15 cellular contexts compared by ENCODE assay signal in the genomic region with DNA sequence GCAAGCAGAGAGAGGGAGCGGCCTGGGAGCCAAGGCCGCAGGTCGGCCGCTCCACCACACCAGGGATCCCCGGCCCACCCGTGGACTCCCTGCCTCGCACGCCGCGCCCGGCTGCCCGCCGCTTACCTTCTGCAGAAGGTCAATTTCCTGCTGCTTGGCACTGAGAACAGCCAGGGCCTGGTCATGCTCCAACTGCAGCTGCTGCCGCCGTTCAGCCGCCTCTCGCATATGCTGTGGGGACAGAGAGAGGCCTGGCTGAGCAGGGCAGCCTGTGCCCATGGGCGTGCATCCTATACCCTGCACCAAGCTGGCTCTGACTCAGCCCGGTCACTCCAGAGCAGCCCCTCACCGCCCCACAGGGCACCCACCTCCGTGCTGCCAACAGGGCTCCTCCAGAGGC.
DNase-seq lines count a peak whose midpoint lies in the region; ATAC-seq lines count a peak whose summit lies in the region.
"Had no signal": no experiment of that assay in that cellular context is flagged by ENCODE, and none has a peak within 500 bp of the region (broad histone marks: within the 10 kb centered on the region; RNA-seq: fewer than 3 reads in every experiment).

No MANE protein-coding gene starts in this region.

- H3K79me1 ChIP-seq in neuronal stem cell (ENCODE audit: low read depth, low read length): no peaks in the 10 kb centered on the region

- no peaks in the 10 kb centered on the region for H3K4me1 Mint-ChIP-seq in stimulated activated naive B cell treated with anti-CD40 and anti-IgM and Interleukin-4, amounts not matched to agents 10 μg/mL and 1 μg/mL and 100 μg/mL, for 72 hours
- H3K4me1 Mint-ChIP-seq: B cell had no signal

- H3K9ac ChIP-seq in NT2/D1 (ENCODE audit: insufficient read length, low read depth): peak overlapping the region; percentile 27
- H3K9ac ChIP-seq in neuronal stem cell (ENCODE audit: low read depth, low read length, poor library complexity): peak overlapping the region; percentile 73
- H3K9ac ChIP-seq: BLaER1 treated with 17β-estradiol and CSF1 and Interleukin-3, amounts not matched to agents 10 nM and 100 nM had no signal

- H3K4me2 ChIP-seq in neuronal stem cell (ENCODE audit: insufficient read depth, low read length, poor library complexity, severe bottlenecking): no peak overlapping the region
- H3K4me2 ChIP-seq: BLaER1 treated with 17β-estradiol and CSF1 and Interleukin-3, amounts not matched to agents 10 nM and 100 nM had no signal

- no peak overlapping the region for H3K18ac ChIP-seq in neuronal stem cell (ENCODE audit: low read length)

- H2BK12ac ChIP-seq in neuronal stem cell (ENCODE audit: low read length): no peak overlapping the region

- H3K4me3 ChIP-seq in NT2/D1 (ENCODE audit: insufficient read length, low read depth): no peak overlapping the region
- H3K4me3 ChIP-seq in SJCRH30: no peak overlapping the region
- H3K4me3 ChIP-seq in neuronal stem cell (ENCODE audit: low read length in 2 of 2): no peak overlapping the region
- H3K4me3 ChIP-seq: BLaER1 treated with 17β-estradiol and CSF1 and Interleukin-3, amounts not matched to agents 10 nM and 100 nM had no signal

- no peak overlapping the region for H2BK15ac ChIP-seq in neuronal stem cell (ENCODE audit: low read length)

- H2AFZ ChIP-seq in neuronal stem cell (ENCODE audit: low read length): no peak overlapping the region

- H3K9me3 ChIP-seq in NT2/D1 (ENCODE audit: insufficient read depth, low read length): no peaks in the 10 kb centered on the region
- no peaks in the 10 kb centered on the region for H3K9me3 ChIP-seq in SJCRH30 (replicated peaks)
- no peaks in the 10 kb centered on the region for H3K9me3 ChIP-seq in neuronal stem cell (replicated peaks in 1 of 2; ENCODE audit: control insufficient read depth in 2 of 2, insufficient read depth in 1 of 2, low read depth in 1 of 2, low read length in 2 of 2)
- H3K9me3 ChIP-seq: BLaER1 treated with 17β-estradiol and CSF1 and Interleukin-3, amounts not matched to agents 10 nM and 100 nM had no signal

- H3K14ac ChIP-seq in neuronal stem cell (ENCODE audit: low read length): no peak overlapping the region

- no peak overlapping the region for H2AK5ac ChIP-seq in neuronal stem cell (ENCODE audit: low read depth, low read length)

- no peak for DNase-seq in NT2/D1 (ENCODE audit: low read depth, low spot score)
- peak; percentile 34 to 35 for DNase-seq in SJCRH30
- no peak for DNase-seq in neuronal stem cell (ENCODE audit: low spot score)
- no peak for DNase-seq in stimulated activated naive B cell treated with anti-CD40 and anti-IgM and Interleukin-4, amounts not matched to agents 10 μg/mL and 1 μg/mL and 100 μg/mL, for 72 hours
- no peak for DNase-seq in RPMI8226
- no peak for DNase-seq in SK-N-DZ (ENCODE audit: low spot score)
- DNase-seq: Calu3; CD8-positive, alpha-beta T cell; DMS79 treated with DMSO at 0.1 percent for 48 hours; GF-D8; HCEC 1CT; IMR-90 had no signal

- H3K4me1 ChIP-seq in NT2/D1 (ENCODE audit: insufficient read depth, insufficient read length) (peaks cover 15% of the 10 kb centered on the region), SJCRH30 (no peaks in the 10 kb centered on the region), neuronal stem cell (ENCODE audit: control insufficient read depth in 2 of 2, insufficient read depth in 1 of 2, low read depth in 1 of 2, low read length in 2 of 2) (peaks cover 0 to 16% of the 10 kb centered on the region in 2 donors)

- no peak overlapping the region for H2BK120ac ChIP-seq in neuronal stem cell (ENCODE audit: low read depth, low read length)

- no peak overlapping the region for H4K8ac ChIP-seq in neuronal stem cell (ENCODE audit: low read depth, low read length)

- H3K27ac Mint-ChIP-seq in stimulated activated naive B cell treated with anti-CD40 and anti-IgM and Interleukin-4, amounts not matched to agents 10 μg/mL and 1 μg/mL and 100 μg/mL, for 72 hours: no peak overlapping the region
- H3K27ac Mint-ChIP-seq: B cell; CD8-positive, alpha-beta T cell had no signal

- no peak overlapping the region for H3K4me3 Mint-ChIP-seq in stimulated activated naive B cell treated with anti-CD40 and anti-IgM and Interleukin-4, amounts not matched to agents 10 μg/mL and 1 μg/mL and 100 μg/mL, for 72 hours
- H3K4me3 Mint-ChIP-seq: B cell; CD8-positive, alpha-beta T cell had no signal

- H3K27ac ChIP-seq in SJCRH30: no peak overlapping the region
- no peak overlapping the region for H3K27ac ChIP-seq in neuronal stem cell (replicated peaks; ENCODE audit: low read length)
- H3K27ac ChIP-seq: BLaER1 treated with 17β-estradiol and CSF1 and Interleukin-3, amounts not matched to agents 10 nM and 100 nM had no signal

- H3K23ac ChIP-seq in neuronal stem cell (ENCODE audit: low read depth, low read length, poor library complexity): no peak overlapping the region

- no peaks in the 10 kb centered on the region for H3K36me3 ChIP-seq in NT2/D1 (ENCODE audit: insufficient read depth, insufficient read length, low read length)
- H3K36me3 ChIP-seq in SJCRH30: no peaks in the 10 kb centered on the region
- no peaks in the 10 kb centered on the region for H3K36me3 ChIP-seq in neuronal stem cell (replicated peaks in 1 of 2; ENCODE audit: control insufficient read depth in 2 of 2, insufficient read depth in 2 of 2, low read length in 2 of 2)
- H3K36me3 ChIP-seq: BLaER1 treated with 17β-estradiol and CSF1 and Interleukin-3, amounts not matched to agents 10 nM and 100 nM had no signal

- H3K4ac ChIP-seq in neuronal stem cell (ENCODE audit: low read length): no peak overlapping the region

- peak; percentile 12 to 16 for ATAC-seq in stimulated activated naive B cell treated with anti-CD40 and anti-IgM and Interleukin-4, amounts not matched to agents 10 μg/mL and 1 μg/mL and 100 μg/mL, for 72 hours (replicated peaks)
- no peak for ATAC-seq in GM18870 (IDR thresholded peaks at IDR 0.05; ENCODE audit: unreplicated experiment)
- ATAC-seq: CD8-positive, alpha-beta T cell had no signal

- no peaks in the 10 kb centered on the region for H3K36me3 Mint-ChIP-seq in stimulated activated naive B cell treated with anti-CD40 and anti-IgM and Interleukin-4, amounts not matched to agents 10 μg/mL and 1 μg/mL and 100 μg/mL, for 72 hours
- H3K36me3 Mint-ChIP-seq: CD8-positive, alpha-beta T cell had no signal

- H4K91ac ChIP-seq in neuronal stem cell (ENCODE audit: low read depth, low read length, poor library complexity): no peak overlapping the region

- H3K27me3 ChIP-seq in NT2/D1 (ENCODE audit: insufficient read depth, insufficient read length) (no peaks in the 10 kb centered on the region), SJCRH30 (peaks cover 12% of the 10 kb centered on the region; the same call in 1 of the 2 replicates), neuronal stem cell (ENCODE audit: control insufficient read depth in 3 of 3, insufficient read depth in 3 of 3, low read depth in 1 of 3, low read length in 3 of 3) (peaks cover 0 to 34% (median 0%) of the 10 kb centered on the region in 3 experiments)

- H2BK5ac ChIP-seq in neuronal stem cell (ENCODE audit: low read length): no peak overlapping the region

- H3K9me3 Mint-ChIP-seq in stimulated activated naive B cell treated with anti-CD40 and anti-IgM and Interleukin-4, amounts not matched to agents 10 μg/mL and 1 μg/mL and 100 μg/mL, for 72 hours: no peaks in the 10 kb centered on the region
- H3K9me3 Mint-ChIP-seq: CD8-positive, alpha-beta T cell had no signal

- peaks cover 0 to 9% of the 10 kb centered on the region in 2 donors for H3K27me3 Mint-ChIP-seq in stimulated activated naive B cell treated with anti-CD40 and anti-IgM and Interleukin-4, amounts not matched to agents 10 μg/mL and 1 μg/mL and 100 μg/mL, for 72 hours
- H3K27me3 Mint-ChIP-seq: B cell had no signal

- no CpG with 5 or more reads among the region's 21 CpGs for WGBS in neuronal stem cell (ENCODE audit: extremely low coverage in 2 of 2, insufficient read length in 2 of 2, insufficient replicate concordance in 1 of 2), 2 donors

Comparison
In these comparisons a context has a peak if more than half of its experiments do, and no peak if none do; other contexts are left out.
1. DNase-seq: peak in SJCRH30 (2 of 2); none in NT2/D1 (single experiment), neuronal stem cell (single experiment), stimulated activated naive B cell treated with anti-CD40 and anti-IgM and Interleukin-4, amounts not matched to agents 10 μg/mL and 1 μg/mL and 100 μg/mL, for 72 hours (single experiment), RPMI8226 (single experiment) and SK-N-DZ (single experiment).